In the genomic region with DNA sequence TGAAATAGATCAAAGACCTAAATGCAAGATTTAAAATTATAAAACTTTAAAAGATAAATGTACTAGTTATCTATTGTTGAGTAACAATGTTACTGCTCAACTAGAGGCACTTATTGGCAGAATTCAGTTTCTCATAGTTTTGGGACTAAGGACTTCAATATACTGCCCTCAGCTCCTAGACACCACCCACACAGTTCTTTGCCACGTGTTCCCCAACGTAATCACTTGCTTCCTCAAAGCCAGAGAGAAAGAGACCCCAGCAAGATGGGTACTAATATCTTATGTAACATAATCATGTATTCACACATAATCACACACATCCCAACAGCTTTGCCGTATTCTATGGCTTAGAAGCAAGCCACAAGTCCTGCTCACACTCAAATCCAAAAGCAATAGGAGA, we compare ENCODE assay signal across 24 cellular contexts. TPM values are rescaled to one million over a fixed set of nuclear protein-coding genes. Genes with fewer than 3 reads are reported as not detected.
"Had no signal": no experiment of that assay in that cellular context is flagged by ENCODE, and none has a peak within 500 bp of the region (broad histone marks: within the 10 kb centered on the region; RNA-seq: fewer than 3 reads in every experiment).

No MANE protein-coding gene starts in this region.

- H3K9me3 Mint-ChIP-seq: naive thymus-derived CD4-positive, alpha-beta T cell had no signal

- H3K4me1 Mint-ChIP-seq: endodermal cell had no signal

- H3K36me3 Mint-ChIP-seq: naive thymus-derived CD4-positive, alpha-beta T cell had no signal

- H3K9me3 ChIP-seq: gastrocnemius medialis, left lung, lower lobe of right lung, neutrophil, right atrium auricular region, sigmoid colon had no signal

- H3K27me3 ChIP-seq: gastrocnemius medialis, heart right ventricle, left lung, neutrophil, right atrium auricular region, sigmoid colon had no signal

- H3K4me3 Mint-ChIP-seq: endodermal cell; naive thymus-derived CD4-positive, alpha-beta T cell had no signal

- H3K36me3 ChIP-seq: gastrocnemius medialis, heart right ventricle, left lung, lower lobe of right lung, neutrophil, right atrium auricular region, sigmoid colon had no signal

- DNase-seq: effector CD4-positive, alpha-beta T cell; endodermal cell; gastrocnemius medialis; heart right ventricle; hypothalamus; left lung; lower lobe of right lung; naive thymus-derived CD4-positive, alpha-beta T cell; posterior cingulate gyrus; sigmoid colon; small intestine; stimulated activated CD4-positive, alpha-beta T cell treated with anti-CD3 and anti-CD28 coated beads, Interleukin-12 subunit alpha, Interleukin-12 subunit beta, amount 100 ng/mL, for 4 hours; stimulated activated naive CD4-positive, alpha-beta T cell; trophoblast cell had no signal

- H3K27ac ChIP-seq: coronary artery, gastrocnemius medialis, heart right ventricle, left lung, lower lobe of right lung, neutrophil, right atrium auricular region, sigmoid colon had no signal

- H3K4me3 ChIP-seq: coronary artery, gastrocnemius medialis, heart right ventricle, left lung, lower lobe of right lung, right atrium auricular region, sigmoid colon had no signal

- H3K27ac Mint-ChIP-seq: endodermal cell; naive thymus-derived CD4-positive, alpha-beta T cell had no signal

- ATAC-seq: gastrocnemius medialis; heart right ventricle; left lung; lower lobe of right lung; naive thymus-derived CD4-positive, alpha-beta T cell had no signal

RNA-seq across cellular contexts. Expression of a gene that starts 50.3 kb away (rescaled TPM):
- total RNA-seq: chondrocyte, dermis microvascular lymphatic vessel endothelial cell, endodermal cell, fibroblast of villous mesenchyme, gastrocnemius medialis, mononuclear cell, osteocyte, right atrium auricular region had no signal
- polyA plus RNA-seq: esophagus; naive thymus-derived CD4-positive, alpha-beta T cell; neural cell had no signal
